23 cellular contexts compared by ENCODE assay signal in the genomic region with DNA sequence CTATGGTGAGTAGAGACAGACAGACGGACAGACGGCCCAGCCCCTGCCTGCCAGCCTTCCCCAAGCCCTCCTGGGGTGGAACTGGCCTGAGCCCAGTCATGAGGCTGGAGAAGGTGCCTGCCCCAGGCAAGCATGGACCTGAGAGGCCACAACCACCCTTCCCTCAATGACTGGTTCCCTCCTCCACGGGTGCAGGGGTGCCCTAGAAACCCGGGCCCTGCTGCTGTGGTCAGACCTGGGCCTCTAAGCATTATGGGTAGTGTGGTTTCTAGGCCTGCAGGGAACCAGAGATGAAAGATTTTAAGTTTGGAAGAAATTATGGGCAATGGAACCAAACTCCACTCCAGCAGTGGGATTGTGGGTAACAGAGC. TPM values are rescaled to one million over a fixed set of nuclear protein-coding genes. Genes with fewer than 3 reads are reported as not detected.
"Had no signal": no experiment of that assay in that cellular context is flagged by ENCODE, and none has a peak within 500 bp of the region (broad histone marks: within the 10 kb centered on the region; RNA-seq: fewer than 3 reads in every experiment).

No MANE protein-coding gene starts in this region.

- H3K27ac ChIP-seq: body of pancreas, cardiac muscle cell, neural progenitor cell, transverse colon had no signal

- H3K9ac ChIP-seq: neural progenitor cell had no signal

- ATAC-seq: body of pancreas; naive thymus-derived CD8-positive, alpha-beta T cell; stimulated activated naive B cell treated with anti-CD40 and anti-IgM and Interleukin-4, amounts not matched to agents 10 μg/mL and 1 μg/mL and 100 μg/mL, for 72 hours had no signal

- H3K9me3 ChIP-seq: body of pancreas, transverse colon had no signal

- H2AFZ ChIP-seq: neural progenitor cell had no signal

- H3K4me3 Mint-ChIP-seq: activated naive CD4-positive, alpha-beta T cell treated with anti-CD3 and anti-CD28 coated beads for 36 hours; dendritic cell treated with granulocyte-macrophage colony-stimulating factor and Interleukin-4, amounts not matched to agents 40 ng/mL and 50 ng/mL, for 4 days; mesothelial cell of epicardium; naive thymus-derived CD8-positive, alpha-beta T cell; stimulated activated naive B cell treated with anti-CD40 and anti-IgM and Interleukin-4, amounts not matched to agents 10 μg/mL and 1 μg/mL and 100 μg/mL, for 72 hours had no signal

- H3K4me1 Mint-ChIP-seq: mesothelial cell of epicardium, neural progenitor cell had no signal

- H3K27ac Mint-ChIP-seq: activated naive CD4-positive, alpha-beta T cell treated with anti-CD3 and anti-CD28 coated beads for 36 hours; activated T-helper 2 cell treated with anti-CD3 and anti-CD28 coated beads, Interferon-gamma antibody, Interleukin-2, Interleukin-4, amounts not matched to agents 10 μg/mL and 5 μg/mL and 100 μg/mL, durations not matched to agents 14 hours and 24 hours and 36 hours; dendritic cell treated with granulocyte-macrophage colony-stimulating factor and Interleukin-4, amounts not matched to agents 40 ng/mL and 50 ng/mL, for 4 days; mesothelial cell of epicardium; naive thymus-derived CD8-positive, alpha-beta T cell; neural progenitor cell; progenitor cell of endocrine pancreas had no signal

- H3K9me3 Mint-ChIP-seq: activated naive CD4-positive, alpha-beta T cell treated with anti-CD3 and anti-CD28 coated beads for 36 hours; activated T-helper 2 cell treated with anti-CD3 and anti-CD28 coated beads, Interferon-gamma antibody, Interleukin-2, Interleukin-4, amounts not matched to agents 10 μg/mL and 5 μg/mL and 100 μg/mL, durations not matched to agents 14 hours and 24 hours and 36 hours; dendritic cell treated with granulocyte-macrophage colony-stimulating factor and Interleukin-4, amounts not matched to agents 40 ng/mL and 50 ng/mL, for 4 days; mesothelial cell of epicardium; naive thymus-derived CD8-positive, alpha-beta T cell; neural progenitor cell; stimulated activated naive B cell treated with anti-CD40 and anti-IgM and Interleukin-4, amounts not matched to agents 10 μg/mL and 1 μg/mL and 100 μg/mL, for 72 hours had no signal

- H3K4me2 ChIP-seq: neural progenitor cell had no signal

- H3K27me3 ChIP-seq: body of pancreas, cardiac muscle cell, neural progenitor cell, transverse colon had no signal

- H3K4me1 ChIP-seq: body of pancreas, transverse colon had no signal

- H3K36me3 Mint-ChIP-seq: mesothelial cell of epicardium; naive thymus-derived CD8-positive, alpha-beta T cell had no signal

- H3K36me3 ChIP-seq: cardiac muscle cell, neural progenitor cell, transverse colon had no signal

- H3K27me3 Mint-ChIP-seq: dendritic cell treated with granulocyte-macrophage colony-stimulating factor and Interleukin-4, amounts not matched to agents 40 ng/mL and 50 ng/mL, for 4 days; progenitor cell of endocrine pancreas had no signal

- DNase-seq: activated CD4-positive, alpha-beta T cell treated with anti-CD3 and anti-CD28 coated beads for 4 hours; activated CD4-positive, alpha-beta T cell treated with anti-CD3 and anti-CD28 coated beads, Interleukin-2, amount 50 U/mL, for 48 hours; activated CD4-positive, CD25-positive, alpha-beta regulatory T cell; activated naive CD4-positive, alpha-beta T cell treated with anti-CD3 and anti-CD28 coated beads for 36 hours; anterior cingulate cortex; body of pancreas; effector CD4-positive, alpha-beta T cell; foreskin fibroblast; kidney; naive thymus-derived CD8-positive, alpha-beta T cell; retina; stimulated activated CD4-positive, alpha-beta T cell treated with anti-CD3 and anti-CD28 coated beads, Interleukin-2, amount 100 ng/mL, for 48 hours; stimulated activated CD8-positive, alpha-beta memory T cell treated with anti-CD3 and anti-CD28 coated beads, Interleukin-4, amount 100 ng/mL, for 48 hours; stimulated activated naive B cell treated with anti-CD40 and anti-IgM and Interleukin-4, amounts not matched to agents 10 μg/mL and 1 μg/mL and 100 μg/mL, for 72 hours; T-helper 1 cell; T-helper 9 cell; transverse colon had no signal

- H3K4me3 ChIP-seq: body of pancreas, cardiac muscle cell, neural progenitor cell, transverse colon had no signal

RNA-seq across cellular contexts. Expression of a gene that starts 48.6 kb away (rescaled TPM):
- total RNA-seq: activated naive CD4-positive, alpha-beta T cell treated with anti-CD3 and anti-CD28 coated beads for 36 hours; naive thymus-derived CD8-positive, alpha-beta T cell had no signal

RNA-seq across cellular contexts. Expression of a gene that starts 52.2 kb away (rescaled TPM):
- total RNA-seq: naive thymus-derived CD8-positive, alpha-beta T cell had no signal
